20 cellular contexts compared by ENCODE assay signal in the genomic region with DNA sequence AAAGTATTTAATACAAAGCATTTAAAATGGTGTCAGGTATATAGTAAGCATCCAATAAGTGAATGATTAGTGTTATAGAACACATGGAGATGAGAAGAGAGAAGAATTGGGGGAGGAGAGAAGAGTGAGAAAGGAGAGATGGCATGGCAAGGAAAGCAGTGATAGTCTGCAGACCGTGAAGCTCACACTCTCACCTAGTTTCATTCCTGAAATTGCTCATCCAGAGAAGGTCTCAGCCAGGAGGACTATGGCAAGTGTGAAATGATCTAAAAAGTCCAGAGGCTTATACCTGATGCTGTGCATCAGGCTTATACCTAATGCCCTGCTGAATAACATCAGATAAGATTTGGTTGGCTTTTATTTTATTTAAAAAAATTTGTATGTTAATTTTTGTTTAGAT.
A peak's percentile ranks its signal among the peaks of the same experiment; 100 is the strongest.
DNase-seq lines count a peak whose midpoint lies in the region; ATAC-seq and TF ChIP-seq lines count a peak whose summit lies in the region.
"Had no signal": no experiment of that assay in that cellular context is flagged by ENCODE, and none has a peak within 500 bp of the region (broad histone marks: within the 10 kb centered on the region; RNA-seq: fewer than 3 reads in every experiment).

No MANE protein-coding gene starts in this region.

- no peak overlapping the region for H3K4me3 ChIP-seq in GM23338
- H3K4me3 ChIP-seq: K562 had no signal

- no peaks in the 10 kb centered on the region for H3K36me3 ChIP-seq in GM23338 (ENCODE audit: insufficient read depth)
- H3K36me3 ChIP-seq: BE2C had no signal

- no peak overlapping the region for H3K27ac ChIP-seq in GM23338 (ENCODE audit: low read depth)

- intact Hi-C loops in natural killer cell (cut with micrococcal nuclease) = no loop called here

- no peaks in the 10 kb centered on the region for H3K4me1 Mint-ChIP-seq in type B pancreatic cell (ENCODE audit: unreplicated experiment)
- no peaks in the 10 kb centered on the region for H3K4me1 Mint-ChIP-seq in natural killer cell
- no peaks in the 10 kb centered on the region for H3K4me1 Mint-ChIP-seq in GM23338

- DNase-seq in type B pancreatic cell (ENCODE audit: extremely low spot score, unreplicated experiment) (no peak), activated T-cell treated with anti-CD3 and anti-CD28 coated beads for 4 hours (no peak), natural killer cell (no peak), GM23338 (ENCODE audit: low spot score) (no peak)
- DNase-seq: BE2C; Calu3; CD4-positive, alpha-beta T cell; DMS53; GOT3; NCI-H1930; NCI-H2171 treated with DMSO at 0.1 percent for 48 hours; NCI-H446 treated with DMSO at 0.1 percent for 48 hours; NK-92 treated with Interleukin-12 subunit alpha and Interleukin-12 subunit beta, amount 100 ng/mL, for 24 hours; SHP77; SK-N-SH; T-cell had no signal

- no peaks in the 10 kb centered on the region for H4K20me1 ChIP-seq in GM23338 (replicated peaks; ENCODE audit: insufficient read depth)

- H3K79me2 ChIP-seq in GM23338 (replicated peaks; ENCODE audit: insufficient read depth) = no peaks in the 10 kb centered on the region

- H3K4me3 Mint-ChIP-seq in type B pancreatic cell (no peak overlapping the region), natural killer cell (no peak overlapping the region), GM23338 (no peak overlapping the region)
- H3K4me3 Mint-ChIP-seq: CD4-positive, alpha-beta T cell; T-cell had no signal

- H3F3A ChIP-seq in GM23338 (replicated peaks; ENCODE audit: low read depth) = no peaks in the 10 kb centered on the region

- ATAC-seq in GM18907 (IDR thresholded peaks at IDR 0.05; ENCODE audit: unreplicated experiment) = peak; percentile 71
- ATAC-seq in GM21528 (IDR thresholded peaks at IDR 0.05; ENCODE audit: low FRiP score, unreplicated experiment) = peak; percentile 54
- ATAC-seq in HG03432 (IDR thresholded peaks at IDR 0.05; ENCODE audit: unreplicated experiment) = peak; percentile 64
- no peak for ATAC-seq in natural killer cell
- no peak for ATAC-seq in GM23338
- ATAC-seq: K562, T-cell had no signal

- no peaks in the 10 kb centered on the region for H3K27me3 ChIP-seq in GM23338 (ENCODE audit: insufficient read depth)
- H3K27me3 ChIP-seq: BE2C had no signal

- no peak overlapping the region for H3K27ac Mint-ChIP-seq in type B pancreatic cell
- no peak overlapping the region for H3K27ac Mint-ChIP-seq in natural killer cell
- H3K27ac Mint-ChIP-seq in GM23338 = no peak overlapping the region
- H3K27ac Mint-ChIP-seq: CD4-positive, alpha-beta T cell; T-cell had no signal

- no peak overlapping the region for H2AFZ ChIP-seq in GM23338

- H3K4me1 ChIP-seq in GM23338 (ENCODE audit: insufficient read depth) = no peaks in the 10 kb centered on the region
- H3K4me1 ChIP-seq: BE2C had no signal

- H3K27me3 Mint-ChIP-seq in type B pancreatic cell (peaks cover 3% of the 10 kb centered on the region), natural killer cell (ENCODE audit: low read depth in 2 of 2) (peaks cover 8 to 37% of the 10 kb centered on the region in 2 donors), GM23338 (ENCODE audit: insufficient read depth, low read depth, poor library complexity) (no peaks in the 10 kb centered on the region)

- no peaks in the 10 kb centered on the region for H3K9me2 ChIP-seq in GM23338 (ENCODE audit: insufficient read depth)
- H3K9me2 ChIP-seq: SK-N-SH had no signal

- TF ChIP-seq CTCF in type B pancreatic cell (conservative IDR thresholded peaks at IDR 0.05) (no peak), natural killer cell (IDR thresholded peaks at IDR 0.05) (no peak), GM23338 (conservative IDR thresholded peaks at IDR 0.05; ENCODE audit: low read depth in 2 of 2) (no peak)

- no peaks in the 10 kb centered on the region for H3K36me3 Mint-ChIP-seq in type B pancreatic cell
- H3K36me3 Mint-ChIP-seq in natural killer cell = no peaks in the 10 kb centered on the region
- H3K36me3 Mint-ChIP-seq in GM23338 (ENCODE audit: low read depth) = no peaks in the 10 kb centered on the region
- H3K36me3 Mint-ChIP-seq: T-cell had no signal

- H3K9me3 Mint-ChIP-seq in type B pancreatic cell (no peaks in the 10 kb centered on the region), natural killer cell (peaks cover 0 to 2% of the 10 kb centered on the region in 2 donors), GM23338 (no peaks in the 10 kb centered on the region)
- H3K9me3 Mint-ChIP-seq: CD4-positive, alpha-beta T cell; T-cell had no signal

- H3K4me2 ChIP-seq in GM23338 = no peak overlapping the region
- H3K4me2 ChIP-seq: SK-N-SH had no signal

TF ChIP-seq in GM23338, 12 proteins besides CTCF, POLR2A, EP300 and RAD21 (continues in another document):
- no peak for TF ChIP-seq ZNF114 (CRISPR knock-in tag; IDR thresholded peaks at IDR 0.05)
- no peak for TF ChIP-seq EZH2 (IDR thresholded peaks at IDR 0.05; ENCODE audit: low read depth, unreplicated experiment)
- no peak for TF ChIP-seq ZNF331 (CRISPR knock-in tag; IDR thresholded peaks at IDR 0.05; ENCODE audit: low read depth)
- TF ChIP-seq, protein P1, sequence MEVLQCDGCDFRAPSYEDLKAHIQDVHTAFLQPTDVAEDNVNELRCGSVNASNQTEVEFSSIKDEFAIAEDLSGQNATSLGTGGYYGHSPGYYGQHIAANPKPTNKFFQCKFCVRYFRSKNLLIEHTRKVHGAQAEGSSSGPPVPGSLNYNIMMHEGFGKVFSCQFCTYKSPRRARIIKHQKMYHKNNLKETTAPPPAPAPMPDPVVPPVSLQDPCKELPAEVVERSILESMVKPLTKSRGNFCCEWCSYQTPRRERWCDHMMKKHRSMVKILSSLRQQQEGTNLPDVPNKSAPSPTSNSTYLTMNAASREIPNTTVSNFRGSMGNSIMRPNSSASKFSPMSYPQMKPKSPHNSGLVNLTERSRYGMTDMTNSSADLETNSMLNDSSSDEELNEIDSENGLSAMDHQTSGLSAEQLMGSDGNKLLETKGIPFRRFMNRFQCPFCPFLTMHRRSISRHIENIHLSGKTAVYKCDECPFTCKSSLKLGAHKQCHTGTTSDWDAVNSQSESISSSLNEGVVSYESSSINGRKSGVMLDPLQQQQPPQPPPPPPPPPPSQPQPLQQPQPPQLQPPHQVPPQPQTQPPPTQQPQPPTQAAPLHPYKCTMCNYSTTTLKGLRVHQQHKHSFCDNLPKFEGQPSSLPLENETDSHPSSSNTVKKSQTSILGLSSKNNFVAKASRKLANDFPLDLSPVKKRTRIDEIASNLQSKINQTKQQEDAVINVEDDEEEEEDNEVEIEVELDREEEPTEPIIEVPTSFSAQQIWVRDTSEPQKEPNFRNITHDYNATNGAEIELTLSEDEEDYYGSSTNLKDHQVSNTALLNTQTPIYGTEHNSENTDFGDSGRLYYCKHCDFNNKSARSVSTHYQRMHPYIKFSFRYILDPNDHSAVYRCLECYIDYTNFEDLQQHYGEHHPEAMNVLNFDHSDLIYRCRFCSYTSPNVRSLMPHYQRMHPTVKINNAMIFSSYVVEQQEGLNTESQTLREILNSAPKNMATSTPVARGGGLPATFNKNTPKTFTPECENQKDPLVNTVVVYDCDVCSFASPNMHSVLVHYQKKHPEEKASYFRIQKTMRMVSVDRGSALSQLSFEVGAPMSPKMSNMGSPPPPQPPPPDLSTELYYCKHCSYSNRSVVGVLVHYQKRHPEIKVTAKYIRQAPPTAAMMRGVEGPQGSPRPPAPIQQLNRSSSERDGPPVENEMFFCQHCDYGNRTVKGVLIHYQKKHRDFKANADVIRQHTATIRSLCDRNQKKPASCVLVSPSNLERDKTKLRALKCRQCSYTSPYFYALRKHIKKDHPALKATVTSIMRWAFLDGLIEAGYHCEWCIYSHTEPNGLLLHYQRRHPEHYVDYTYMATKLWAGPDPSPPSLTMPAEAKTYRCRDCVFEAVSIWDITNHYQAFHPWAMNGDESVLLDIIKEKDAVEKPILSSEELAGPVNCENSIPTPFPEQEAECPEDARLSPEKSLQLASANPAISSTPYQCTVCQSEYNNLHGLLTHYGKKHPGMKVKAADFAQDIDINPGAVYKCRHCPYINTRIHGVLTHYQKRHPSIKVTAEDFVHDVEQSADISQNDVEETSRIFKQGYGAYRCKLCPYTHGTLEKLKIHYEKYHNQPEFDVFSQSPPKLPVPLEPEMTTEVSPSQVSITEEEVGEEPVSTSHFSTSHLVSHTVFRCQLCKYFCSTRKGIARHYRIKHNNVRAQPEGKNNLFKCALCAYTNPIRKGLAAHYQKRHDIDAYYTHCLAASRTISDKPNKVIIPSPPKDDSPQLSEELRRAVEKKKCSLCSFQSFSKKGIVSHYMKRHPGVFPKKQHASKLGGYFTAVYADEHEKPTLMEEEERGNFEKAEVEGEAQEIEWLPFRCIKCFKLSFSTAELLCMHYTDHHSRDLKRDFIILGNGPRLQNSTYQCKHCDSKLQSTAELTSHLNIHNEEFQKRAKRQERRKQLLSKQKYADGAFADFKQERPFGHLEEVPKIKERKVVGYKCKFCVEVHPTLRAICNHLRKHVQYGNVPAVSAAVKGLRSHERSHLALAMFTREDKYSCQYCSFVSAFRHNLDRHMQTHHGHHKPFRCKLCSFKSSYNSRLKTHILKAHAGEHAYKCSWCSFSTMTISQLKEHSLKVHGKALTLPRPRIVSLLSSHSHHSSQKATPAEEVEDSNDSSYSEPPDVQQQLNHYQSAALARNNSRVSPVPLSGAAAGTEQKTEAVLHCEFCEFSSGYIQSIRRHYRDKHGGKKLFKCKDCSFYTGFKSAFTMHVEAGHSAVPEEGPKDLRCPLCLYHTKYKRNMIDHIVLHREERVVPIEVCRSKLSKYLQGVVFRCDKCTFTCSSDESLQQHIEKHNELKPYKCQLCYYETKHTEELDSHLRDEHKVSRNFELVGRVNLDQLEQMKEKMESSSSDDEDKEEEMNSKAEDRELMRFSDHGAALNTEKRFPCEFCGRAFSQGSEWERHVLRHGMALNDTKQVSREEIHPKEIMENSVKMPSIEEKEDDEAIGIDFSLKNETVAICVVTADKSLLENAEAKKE (CRISPR knock-in tag; IDR thresholded peaks at IDR 0.05) = no peak
- no peak for TF ChIP-seq NANOG (IDR thresholded peaks at IDR 0.05; ENCODE audit: borderline replicate concordance)
- no peak for TF ChIP-seq JUNB (IDR thresholded peaks at IDR 0.05; ENCODE audit: unreplicated experiment)
- no peak for TF ChIP-seq STAT1 (IDR thresholded peaks at IDR 0.05; ENCODE audit: unreplicated experiment)

Comparison
In these comparisons a context has a peak if more than half of its experiments do, and no peak if none do; other contexts are left out.
1. ATAC-seq: peak in GM18907 (single experiment), GM21528 (single experiment) and HG03432 (single experiment); none in natural killer cell (0 of 3) and GM23338 (single experiment).